8 cellular contexts compared by ENCODE assay signal in the genomic region with DNA sequence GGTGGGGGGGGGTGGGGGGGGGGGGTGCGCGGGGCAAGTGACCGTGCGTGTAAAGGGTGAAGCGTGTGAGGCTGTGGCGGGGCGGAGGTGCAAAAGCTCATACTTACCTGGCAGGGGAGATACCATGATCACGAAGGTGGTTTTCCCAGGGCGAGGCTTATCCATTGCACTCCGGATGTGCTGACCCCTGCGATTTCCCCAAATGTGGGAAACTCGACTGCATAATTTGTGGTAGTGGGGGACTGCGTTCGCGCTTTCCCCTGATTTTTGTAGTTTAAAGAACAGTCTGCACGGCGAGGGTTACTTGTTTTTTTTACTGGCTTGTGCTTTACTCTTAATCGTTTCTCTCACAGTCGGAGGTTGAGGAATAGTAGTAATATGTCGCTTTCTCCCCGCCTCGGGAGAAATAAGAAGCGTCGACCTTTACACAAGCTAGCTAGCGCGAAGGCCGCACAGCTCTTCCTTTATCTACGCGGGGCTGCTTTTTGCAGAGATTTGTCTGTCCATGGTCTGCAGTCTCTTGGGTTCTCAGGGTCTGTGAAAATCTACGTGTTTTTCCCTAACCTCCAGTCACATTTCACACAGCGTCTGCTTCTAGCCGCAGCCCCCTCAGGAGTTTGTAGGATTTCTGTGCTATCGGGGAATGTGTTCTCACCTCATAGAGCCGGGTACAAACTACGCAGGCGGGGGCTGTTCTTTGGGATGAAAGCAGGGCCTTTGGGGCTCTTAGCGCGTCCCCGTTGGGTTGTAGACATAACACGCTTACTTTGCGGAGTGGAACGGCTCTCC.
A peak's percentile ranks its signal among the peaks of the same experiment; 100 is the strongest.
DNase-seq lines count a peak whose midpoint lies in the region; TF ChIP-seq lines count a peak whose summit lies in the region.
"Not testable (repeated sequence)": the region's sequence is repeated elsewhere in the genome, so short reads cannot be mapped to it uniquely, and the experiment has no call there.

No MANE protein-coding gene starts in this region.

- not testable (repeated sequence) for H2AFZ ChIP-seq in neuron (ENCODE audit: low read depth, low read length)

- H3K27me3 ChIP-seq in HAP-1 (ENCODE audit: low read depth); MG63; neuron (ENCODE audit: insufficient read depth, low read length): not testable (repeated sequence)

- not testable (repeated sequence) for TF ChIP-seq CTCF in foreskin fibroblast (IDR thresholded peaks at IDR 0.05; ENCODE audit: low read depth, low read length)

- peak overlapping the region; percentile 23 for H3K9ac ChIP-seq in ES-I3 (ENCODE audit: low read depth, low read length)

- peak overlapping the region; percentile 16; the same call in 1 of the 2 replicates for H3K4me3 ChIP-seq in HAP-1
- H3K4me3 ChIP-seq in MG63, result peak overlapping the region; percentile 17
- H3K4me3 ChIP-seq in foreskin fibroblast (ENCODE audit: low read depth in 1 of 2, low read length in 2 of 2), result peak overlapping the region; percentile 10 to 43
- peak overlapping the region; percentile 44 for H3K4me3 ChIP-seq in neuron (ENCODE audit: low read length)

- H3K4me1 ChIP-seq in ES-I3 (ENCODE audit: insufficient read depth, low read length); HAP-1; neuron (ENCODE audit: insufficient read depth, low read length): not testable (repeated sequence)

- in situ Hi-C loops in HAP-1 (cut with MboI; ENCODE audit: low sequenced_read_pairs), result not testable (repeated sequence)

- DNase-seq in HAP-1 (ENCODE audit: low spot score in 2 of 2) (peak; percentile 92 to 99), MG63 (peak; percentile 92), SHP77 (lab: John Stamatoyannopoulos, UW) (peak; percentile 100), foreskin fibroblast (peak; percentile 97 to 98), stromal cell of bone marrow (ENCODE audit: low read depth) (peak; percentile 95)
- DNase-seq in activated effector memory CD4-positive, alpha-beta T cell treated with anti-CD3 and anti-CD28 coated beads, Interleukin-2, amount 50 U/mL, for 16 hours, result peak; percentile 88

- not testable (repeated sequence) for H3K36me3 ChIP-seq in ES-I3 (ENCODE audit: insufficient read depth, low read length); HAP-1 (replicated peaks); MG63; neuron (ENCODE audit: insufficient read depth, low read length)

- not testable (repeated sequence) for H3K9me3 ChIP-seq in ES-I3 (ENCODE audit: control insufficient read depth, insufficient read depth, low read length); HAP-1; MG63; neuron (ENCODE audit: low read length)

Comparison
In these comparisons a context has a peak if more than half of its experiments do, and no peak if none do; other contexts are left out.
1. Peak in every context shown above with its lines: DNase-seq and H3K4me3 ChIP-seq.